ENCODE assay signal across 16 cellular contexts in the genomic region with DNA sequence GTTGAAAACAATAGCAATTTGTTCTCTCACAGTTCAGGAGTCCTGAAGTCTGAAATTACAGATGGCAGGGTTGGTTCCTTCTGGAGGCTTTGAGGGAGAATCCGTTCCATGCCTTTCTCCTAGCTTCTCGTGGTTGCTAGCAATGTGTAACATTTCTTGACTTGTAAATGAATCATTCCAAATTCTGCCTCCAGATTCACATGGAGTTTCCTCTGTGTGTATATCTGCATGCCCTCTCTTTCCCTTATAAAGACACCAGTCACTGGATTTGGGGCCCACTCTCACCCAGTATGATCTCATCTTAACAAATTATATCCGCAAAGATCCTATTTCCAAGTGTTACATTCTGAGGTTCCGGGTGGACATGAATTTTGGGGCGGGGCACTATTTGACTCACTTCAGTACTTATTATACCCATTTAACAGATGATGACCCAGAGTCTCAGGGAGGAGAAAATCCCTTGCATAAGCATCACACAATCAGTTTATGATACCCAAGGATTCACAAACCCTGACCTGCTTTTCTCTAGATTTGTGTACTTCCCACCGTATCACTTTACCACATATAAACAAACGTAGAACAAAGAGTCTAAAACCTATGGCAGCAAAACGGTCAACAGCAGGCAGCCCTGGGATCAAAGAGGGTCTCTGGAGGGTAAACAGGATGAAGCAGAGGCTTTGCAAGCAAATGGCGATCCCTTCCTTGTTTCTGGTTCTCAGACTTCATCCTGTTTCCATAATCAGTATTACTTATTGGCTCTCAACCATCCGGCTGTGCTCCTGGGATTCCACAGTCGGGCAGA.
DNase-seq lines count a peak whose midpoint lies in the region; ATAC-seq and TF ChIP-seq lines count a peak whose summit lies in the region.
"Had no signal": no experiment of that assay in that cellular context is flagged by ENCODE, and none has a peak within 500 bp of the region (broad histone marks: within the 10 kb centered on the region; RNA-seq: fewer than 3 reads in every experiment).

No MANE protein-coding gene starts in this region.

- H2AK5ac ChIP-seq in trophoblast cell (ENCODE audit: low read length) = peak overlapping the region; percentile 35

- no peak overlapping the region for H3K18ac ChIP-seq in trophoblast cell (ENCODE audit: low read length)

- H3K14ac ChIP-seq in trophoblast cell (ENCODE audit: low read length) = no peak overlapping the region

- peak overlapping the region; percentile 18 for H4K91ac ChIP-seq in trophoblast cell (ENCODE audit: low read depth, low read length)

- H3K9me2 ChIP-seq in GM23248 (ENCODE audit: insufficient read depth) = no peaks in the 10 kb centered on the region

- no peak overlapping the region for H2AFZ ChIP-seq in GM23248
- no peak overlapping the region for H2AFZ ChIP-seq in trophoblast cell (ENCODE audit: insufficient read depth, low read length, poor library complexity)

- peak overlapping the region; percentile 30 for H2BK12ac ChIP-seq in trophoblast cell (ENCODE audit: low read length)

- ATAC-seq in foreskin keratinocyte = peak; percentile 31
- ATAC-seq: PC-3; stimulated activated naive CD8-positive, alpha-beta T cell treated with anti-CD3 and anti-CD28 coated beads, Interleukin-15, amount 100 ng/mL, for 72 hours had no signal

- peaks cover 8% of the 10 kb centered on the region; the same call in 1 of the 2 replicates for H4K20me1 ChIP-seq in GM23248 (ENCODE audit: insufficient read depth)

- intact Hi-C loops in dorsolateral prefrontal cortex (cut with DNase I) = no loop called here

- H3K36me3 ChIP-seq in GM23248 (ENCODE audit: low read depth) (peaks cover 27% of the 10 kb centered on the region; the same call in 1 of the 2 replicates), trophoblast cell (ENCODE audit: control insufficient read depth in 1 of 2, insufficient read depth in 2 of 2, low read length in 2 of 2) (no peaks in the 10 kb centered on the region)
- H3K36me3 ChIP-seq: cardiac muscle cell had no signal

- H3K23ac ChIP-seq in trophoblast cell (ENCODE audit: low read length) = no peak overlapping the region

- no peak for TF ChIP-seq CTCF in foreskin keratinocyte (conservative IDR thresholded peaks at IDR 0.05)
- TF ChIP-seq CTCF in dorsolateral prefrontal cortex (IDR thresholded peaks at IDR 0.05 in 54 of 56, conservative IDR thresholded peaks at IDR 0.05 in 2 of 56; ENCODE audit: low read depth in 1 of 56, partially characterized antibody in 56 of 56) = no peak

- DNase-seq in GM23248 = peak; percentile 51
- DNase-seq in RPMI7951 (ENCODE audit: low read depth) = peak; percentile 42
- DNase-seq in foreskin keratinocyte = peak in 1 of 2 donors; percentile 57
- no peak for DNase-seq in trophoblast cell
- no peak for DNase-seq in pons (ENCODE audit: low spot score)
- no peak for DNase-seq in activated CD4-positive, alpha-beta T cell treated with anti-CD3 and anti-CD28 coated beads, Interleukin-2, amount 50 U/mL, for 4 hours
- DNase-seq in dorsolateral prefrontal cortex = no peak
- DNase-seq in activated gamma-delta T cell treated with Interleukin-2 at 50 U/mL for 16 hours = no peak
- DNase-seq: activated CD4-positive, alpha-beta memory T cell treated with anti-CD3 and anti-CD28 coated beads for 36 hours; activated naive CD4-positive, alpha-beta T cell; CD4-positive, alpha-beta T cell; NCI-H1092; NCI-H2227 treated with DMSO at 0.1 percent for 48 hours; PC-3; stimulated activated naive CD8-positive, alpha-beta T cell treated with anti-CD3 and anti-CD28 coated beads, Interleukin-15, amount 100 ng/mL, for 72 hours had no signal

- no peak overlapping the region for H3K4me3 ChIP-seq in GM23248
- no peak overlapping the region for H3K4me3 ChIP-seq in trophoblast cell (ENCODE audit: low read depth, low read length)
- H3K4me3 ChIP-seq in dorsolateral prefrontal cortex = peak overlapping the region in 1 of 59 donors; percentile 3
- H3K4me3 ChIP-seq: cardiac muscle cell had no signal

- H3K4me2 ChIP-seq in GM23248 (ENCODE audit: unreplicated experiment) (no peak overlapping the region), trophoblast cell (ENCODE audit: low read length) (no peak overlapping the region)

- H3K79me2 ChIP-seq in GM23248 (ENCODE audit: insufficient read depth) (peaks cover 97% of the 10 kb centered on the region), trophoblast cell (ENCODE audit: control insufficient read depth, insufficient read depth, low read length, poor library complexity) (peaks cover 2% of the 10 kb centered on the region)

- H3K27me3 ChIP-seq in GM23248 (replicated peaks; ENCODE audit: insufficient read depth) = no peaks in the 10 kb centered on the region
- no peaks in the 10 kb centered on the region for H3K27me3 ChIP-seq in foreskin keratinocyte
- no peaks in the 10 kb centered on the region for H3K27me3 ChIP-seq in trophoblast cell (ENCODE audit: insufficient read depth, low read length)
- H3K27me3 ChIP-seq in dorsolateral prefrontal cortex = no peaks in the 10 kb centered on the region
- H3K27me3 ChIP-seq: cardiac muscle cell had no signal

- H3K79me1 ChIP-seq in trophoblast cell (ENCODE audit: low read length) = peaks cover 9% of the 10 kb centered on the region

- WGBS in GM23248 (ENCODE audit: low coverage in 1 of 2, low lambda C conversion rate in 2 of 2, missing lambda C conversion rate in 2 of 2), 2 experiments = 74 to 77% methylated on average over 11 of the region's 11 CpGs
- WGBS in trophoblast cell (ENCODE audit: extremely low coverage, insufficient coverage, insufficient read length) = no CpG with 5 or more reads among the region's 11 CpGs

- H3K4me1 ChIP-seq in GM23248 (ENCODE audit: insufficient read depth) = peaks cover 40% of the 10 kb centered on the region
- H3K4me1 ChIP-seq in foreskin keratinocyte = peaks cover 17% of the 10 kb centered on the region
- H3K4me1 ChIP-seq in trophoblast cell (ENCODE audit: control insufficient read depth in 1 of 2, insufficient read depth in 2 of 2, low read length in 2 of 2) = peaks cover 19 to 23% of the 10 kb centered on the region in 2 experiments

- H2BK120ac ChIP-seq in trophoblast cell (ENCODE audit: insufficient read depth, low read length, poor library complexity) = no peak overlapping the region

- H4K12ac ChIP-seq in trophoblast cell (ENCODE audit: low read depth, low read length) = no peak overlapping the region

- H3K9me3 ChIP-seq in GM23248 (ENCODE audit: low read depth) (no peaks in the 10 kb centered on the region), trophoblast cell (ENCODE audit: insufficient read depth, low read depth, low read length) (no peaks in the 10 kb centered on the region)

- in situ Hi-C loops in GM23248 (cut with MboI) = no loop called here

- peaks cover 53% of the 10 kb centered on the region for H3F3A ChIP-seq in GM23248 (ENCODE audit: insufficient read depth)

- H3K27ac ChIP-seq in GM23248 (peak overlapping the region; percentile 27), foreskin keratinocyte (no peak overlapping the region), trophoblast cell (ENCODE audit: low read depth, low read length) (no peak overlapping the region), dorsolateral prefrontal cortex (peak overlapping the region in 2 of 59 donors; percentile 14 to 16)

- H3K4ac ChIP-seq in trophoblast cell (ENCODE audit: low read depth, low read length) = no peak overlapping the region

- no peak overlapping the region for H4K8ac ChIP-seq in trophoblast cell (ENCODE audit: low read depth, low read length)

- no peak overlapping the region for H2BK5ac ChIP-seq in trophoblast cell (ENCODE audit: low read depth, low read length, poor library complexity)

- H3K9ac ChIP-seq in GM23248 (no peak overlapping the region), trophoblast cell (ENCODE audit: low read length) (no peak overlapping the region)

Comparison
In these comparisons a context has a peak if more than half of its experiments do, and no peak if none do; other contexts are left out.
1. DNase-seq: peak in GM23248 (single experiment) and RPMI7951 (single experiment); none in trophoblast cell (0 of 2), pons (single experiment), activated CD4-positive, alpha-beta T cell treated with anti-CD3 and anti-CD28 coated beads, Interleukin-2, amount 50 U/mL, for 4 hours (0 of 2), dorsolateral prefrontal cortex (0 of 10) and activated gamma-delta T cell treated with Interleukin-2 at 50 U/mL for 16 hours (single experiment).